In the genomic region with DNA sequence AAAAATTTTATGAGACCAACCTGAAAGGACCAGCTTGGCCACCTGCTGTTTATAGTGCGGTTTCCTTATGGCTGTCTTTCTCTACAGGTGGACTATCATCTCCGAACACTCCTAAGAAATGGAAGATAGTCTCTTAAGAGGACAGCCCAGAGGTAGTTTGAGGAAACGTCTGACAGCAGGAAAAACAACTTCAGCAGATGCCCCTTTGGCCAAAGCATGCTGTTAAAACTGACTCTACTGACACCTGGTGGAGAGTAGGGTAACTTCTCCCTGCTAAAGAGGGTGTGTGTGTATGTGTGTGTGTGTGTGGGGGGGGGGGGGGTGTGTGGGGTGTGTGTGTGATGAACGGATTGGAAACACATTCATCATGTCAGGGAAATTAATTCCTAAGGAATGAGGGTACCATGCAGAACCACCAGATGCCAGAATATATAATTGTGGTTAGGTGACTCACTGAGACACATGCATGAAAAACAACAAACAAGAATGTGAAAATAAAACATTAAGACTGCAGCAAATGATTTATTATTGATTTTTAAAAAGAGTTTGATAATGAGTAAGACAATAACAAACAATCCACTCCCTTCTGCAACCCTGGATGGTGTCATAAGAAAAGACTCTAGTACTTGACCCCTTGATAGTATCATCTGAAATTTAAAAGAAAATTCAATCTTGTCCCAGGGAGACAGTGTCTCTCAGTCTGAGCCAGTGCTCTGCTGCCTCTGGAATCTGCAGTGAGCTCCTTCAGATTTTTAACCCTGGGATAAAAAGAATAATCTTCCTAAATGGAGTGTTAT, we compare ENCODE assay signal across 1 cellular context.
TF ChIP-seq lines count a peak whose summit lies in the region.

No MANE protein-coding gene starts in this region.

TF ChIP-seq in H1, 55 proteins besides CTCF, POLR2A, EP300 and RAD21:
- no peak for TF ChIP-seq SUZ12 (IDR thresholded peaks at IDR 0.05; ENCODE audit: low read length)
- 0 out of 2 replicates have a peak, but pooled peaks have one; percentile 10 for TF ChIP-seq MAX (IDR thresholded peaks at IDR 0.05)
- 0 out of 2 replicates have a peak, but pooled peaks have one; percentile 49 for TF ChIP-seq FOSL1 (IDR thresholded peaks at IDR 0.05; ENCODE audit: insufficient read depth, low read depth, low read length)
- no peak for TF ChIP-seq CHD2 (IDR thresholded peaks at IDR 0.05; ENCODE audit: low read length)
- no peak for TF ChIP-seq CHD7 (IDR thresholded peaks at IDR 0.05; ENCODE audit: insufficient replicate concordance, low read length)
- no peak for TF ChIP-seq JUN (IDR thresholded peaks at IDR 0.05; ENCODE audit: low read depth, low read length)
- TF ChIP-seq YY1 (IDR thresholded peaks at IDR 0.05; ENCODE audit: low read depth, low read length) = 0 out of 2 replicates have a peak, but pooled peaks have one; percentile 18
- TF ChIP-seq PHF8 (conservative IDR thresholded peaks at IDR 0.05; ENCODE audit: low read depth, low read length) = no peak
- TF ChIP-seq BACH1 (IDR thresholded peaks at IDR 0.05; ENCODE audit: low read length) = no peak
- TF ChIP-seq, protein P1, sequence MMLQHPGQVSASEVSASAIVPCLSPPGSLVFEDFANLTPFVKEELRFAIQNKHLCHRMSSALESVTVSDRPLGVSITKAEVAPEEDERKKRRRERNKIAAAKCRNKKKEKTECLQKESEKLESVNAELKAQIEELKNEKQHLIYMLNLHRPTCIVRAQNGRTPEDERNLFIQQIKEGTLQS (IDR thresholded peaks at IDR 0.05; ENCODE audit: insufficient read depth, low read depth, low read length) = 0 out of 2 replicates have a peak, but pooled peaks have one; percentile 11
- no peak for TF ChIP-seq EGR1 (IDR thresholded peaks at IDR 0.05; ENCODE audit: borderline replicate concordance, low read depth, low read length)
